In genomic region chr4:1579834-1580686, GRCh38 we compare ENCODE assay signal across 8 cellular contexts.
A peak's percentile ranks its signal among the peaks of the same experiment; 100 is the strongest.
DNase-seq lines count a peak whose midpoint lies in the region; ATAC-seq, FAIRE-seq and TF ChIP-seq lines count a peak whose summit lies in the region.

No MANE protein-coding gene starts in this region.

- TF ChIP-seq POLR2A in thyroid gland (IDR thresholded peaks at IDR 0.05): no peak

- H3K9me3 ChIP-seq in thyroid gland: no peaks in the 10 kb centered on the region

- peaks cover 6% of the 10 kb centered on the region for H3K9me3 Mint-ChIP-seq in osteocyte (ENCODE audit: unreplicated experiment)

- no peak for DNase-seq in GM12864 (ENCODE audit: low read depth)
- peak; percentile 86 for DNase-seq in RPMI8226
- peak; percentile 96 for DNase-seq in activated effector memory CD4-positive, alpha-beta T cell treated with anti-CD3 and anti-CD28 coated beads, Interleukin-2, amount 50 U/mL, for 16 hours
- DNase-seq in germinal center (ENCODE audit: low spot score): peak; percentile 74
- DNase-seq in osteocyte (ENCODE audit: extremely low spot score, unreplicated experiment): peak; percentile 96
- peak; percentile 73 to 83 for DNase-seq in thyroid gland
- DNase-seq in D721Med (ENCODE audit: insufficient read length, low spot score): no peak

- H3K27me3 Mint-ChIP-seq in osteocyte (ENCODE audit: unreplicated experiment): no peaks in the 10 kb centered on the region

- H3K4me3 ChIP-seq in GM12864 (ENCODE audit: low read depth, low read length) (peak overlapping the region; percentile 52), thyroid gland (replicated peaks in 1 of 3) (peak overlapping the region; percentile 39 to 51 (median 50))

- H3K36me3 ChIP-seq in thyroid gland: no peaks in the 10 kb centered on the region

- 2% methylated on average over 33 to 37 of the region's 52 CpGs for WGBS in thyroid gland, 2 donors

- H3K4me3 Mint-ChIP-seq in osteocyte (ENCODE audit: unreplicated experiment): peak overlapping the region; percentile 68

- peak overlapping the region; percentile 23 for H3K27ac Mint-ChIP-seq in osteocyte (ENCODE audit: unreplicated experiment)

- intact Hi-C loops in thyroid gland (cut with DNase I): loop anchor here (5.0 kb wide), 1 partner anchor 142 kb away; the partner anchor contains the start of genes TACC3 and TMEM129

- peak; percentile 56 for ATAC-seq in HG03159 (IDR thresholded peaks at IDR 0.05; ENCODE audit: unreplicated experiment)

- H3K4me1 ChIP-seq in thyroid gland: peaks cover 10% of the 10 kb centered on the region in 2 donors

- H3K36me3 Mint-ChIP-seq in osteocyte (ENCODE audit: unreplicated experiment): no peaks in the 10 kb centered on the region

- FAIRE-seq in D721Med (lab: Jason Lieb, UNC): no peak

- peaks cover 6% of the 10 kb centered on the region for H3K4me1 Mint-ChIP-seq in osteocyte (ENCODE audit: unreplicated experiment)

- TF ChIP-seq CTCF in GM12864 (IDR thresholded peaks at IDR 0.05; ENCODE audit: low read depth, low read length, missing control alignments) (no peak), osteocyte (IDR thresholded peaks at IDR 0.05) (no peak), thyroid gland (IDR thresholded peaks at IDR 0.05) (no peak), D721Med (IDR thresholded peaks at IDR 0.05; ENCODE audit: insufficient read depth, missing control alignments) (no peak)

- no peaks in the 10 kb centered on the region for H3K27me3 ChIP-seq in thyroid gland

- peak overlapping the region; percentile 9 to 75 (median 75) for H3K27ac ChIP-seq in thyroid gland

Comparison
In these comparisons a context has a peak if more than half of its experiments do, and no peak if none do; other contexts are left out.
1. DNase-seq: peak in RPMI8226 (single experiment), activated effector memory CD4-positive, alpha-beta T cell treated with anti-CD3 and anti-CD28 coated beads, Interleukin-2, amount 50 U/mL, for 16 hours (single experiment), germinal center (single experiment), osteocyte (single experiment) and thyroid gland (2 of 2); none in GM12864 (single experiment) and D721Med (single experiment).